ENCODE assay signal across 8 cellular contexts in genomic region chr1:119987689-119988088, GRCh38.
DNase-seq lines count a peak whose midpoint lies in the region; ATAC-seq and TF ChIP-seq lines count a peak whose summit lies in the region.

No MANE protein-coding gene starts in this region.

- DNase-seq in SIG-M5 treated with dmso at 0.1 percent for 504 hours (lab: John Stamatoyannopoulos, UW; ENCODE audit: unreplicated experiment), result peak; percentile 11
- no peak for DNase-seq in SIG-M5 (lab: John Stamatoyannopoulos, UW)
- no peak for DNase-seq in MCF 10A (ENCODE audit: unreplicated experiment)
- DNase-seq in stimulated activated naive CD8-positive, alpha-beta T cell treated with anti-CD3 and anti-CD28 coated beads, Interleukin-15, Interleukin-2, amounts not matched to agents 100 U/mL and 50 U/mL, for 24 hours, result no peak
- DNase-seq in NCI-H146 (lab: John Stamatoyannopoulos, UW), result no peak
- no peak for DNase-seq in foreskin fibroblast
- DNase-seq in NCI-H2029 treated with DMSO at 0.1 percent for 48 hours (lab: John Stamatoyannopoulos, UW), result no peak

- H4K20me1 ChIP-seq in KMS-11 (ENCODE audit: insufficient read depth), result no peaks in the 10 kb centered on the region

- no peak overlapping the region for H3K27ac ChIP-seq in KMS-11

- H3K4me3 ChIP-seq in KMS-11 (IDR thresholded peaks at IDR 0.05; ENCODE audit: insufficient read depth, low read depth, low read length) (no peak overlapping the region), foreskin fibroblast (ENCODE audit: low read depth in 1 of 2, low read length in 2 of 2) (no peak overlapping the region)

- no TSS peak for BruUV-seq in MCF 10A (replicated peaks; lab: Mats Ljungman, UMichigan)

- H3K4me1 ChIP-seq in KMS-11 (ENCODE audit: low read depth, poor library complexity, severe bottlenecking), result peaks cover 20% of the 10 kb centered on the region

- POLR2A ChIA-PET in MCF 10A (lab: Yijun Ruan, JAX), result interaction anchor here (0.8 to 2.6 kb wide), 4 partner anchors 9 to 204 kb away, joined by 3 to 26 read pairs (median 4); partner anchors contain the start of gene SEC22B

- H3K27me3 ChIP-seq in KMS-11 (ENCODE audit: insufficient read depth, low read depth), result no peaks in the 10 kb centered on the region

- H3K27me3 Mint-ChIP-seq in MCF 10A (ENCODE audit: insufficient read depth, unreplicated experiment), result no peaks in the 10 kb centered on the region

- H3K4me1 Mint-ChIP-seq in MCF 10A (ENCODE audit: insufficient read depth, unreplicated experiment), result peaks cover 40% of the 10 kb centered on the region

- no peaks in the 10 kb centered on the region for H3K36me3 ChIP-seq in KMS-11 (ENCODE audit: insufficient read depth)

- ATAC-seq in stimulated activated naive CD8-positive, alpha-beta T cell treated with anti-CD3 and anti-CD28 coated beads, Interleukin-15, Interleukin-2, amounts not matched to agents 100 U/mL and 50 U/mL, for 24 hours, result peak; percentile 58

- peaks cover 24% of the 10 kb centered on the region for H3K36me3 Mint-ChIP-seq in MCF 10A (ENCODE audit: insufficient read depth, unreplicated experiment)

- no peaks in the 10 kb centered on the region for H3K9me3 Mint-ChIP-seq in MCF 10A (ENCODE audit: unreplicated experiment)

- no peaks in the 10 kb centered on the region for H3K79me2 ChIP-seq in KMS-11 (ENCODE audit: insufficient read depth, low read depth)

- no peak overlapping the region for H2AFZ ChIP-seq in KMS-11 (ENCODE audit: low read depth)

- peak overlapping the region; percentile 91 for H3K27ac Mint-ChIP-seq in MCF 10A (ENCODE audit: low read depth, unreplicated experiment)

- CTCF ChIA-PET in MCF 10A (lab: Yijun Ruan, JAX), result interaction anchor here (1.4 to 2.0 kb wide), 2 partner anchors 19 to 39 kb away, joined by 3 to 11 read pairs; no protein-coding TSS in a partner anchor

- H3K9ac ChIP-seq in KMS-11, result no peak overlapping the region

- no peak overlapping the region for H3K4me3 Mint-ChIP-seq in MCF 10A (ENCODE audit: unreplicated experiment)

- TF ChIP-seq CTCF in KMS-11 (conservative IDR thresholded peaks at IDR 0.05; ENCODE audit: low read depth, low read length), result no peak
- no peak for TF ChIP-seq CTCF in MCF 10A (IDR thresholded peaks at IDR 0.05; ENCODE audit: unreplicated experiment)
- no peak for TF ChIP-seq CTCF in foreskin fibroblast (IDR thresholded peaks at IDR 0.05; ENCODE audit: low read depth, low read length)

- peak overlapping the region; percentile 29; the same call in 1 of the 2 replicates for H3K4me2 ChIP-seq in KMS-11

- intact Hi-C loops in MCF 10A (cut with micrococcal nuclease), result no loop called here
